In the genomic region with DNA sequence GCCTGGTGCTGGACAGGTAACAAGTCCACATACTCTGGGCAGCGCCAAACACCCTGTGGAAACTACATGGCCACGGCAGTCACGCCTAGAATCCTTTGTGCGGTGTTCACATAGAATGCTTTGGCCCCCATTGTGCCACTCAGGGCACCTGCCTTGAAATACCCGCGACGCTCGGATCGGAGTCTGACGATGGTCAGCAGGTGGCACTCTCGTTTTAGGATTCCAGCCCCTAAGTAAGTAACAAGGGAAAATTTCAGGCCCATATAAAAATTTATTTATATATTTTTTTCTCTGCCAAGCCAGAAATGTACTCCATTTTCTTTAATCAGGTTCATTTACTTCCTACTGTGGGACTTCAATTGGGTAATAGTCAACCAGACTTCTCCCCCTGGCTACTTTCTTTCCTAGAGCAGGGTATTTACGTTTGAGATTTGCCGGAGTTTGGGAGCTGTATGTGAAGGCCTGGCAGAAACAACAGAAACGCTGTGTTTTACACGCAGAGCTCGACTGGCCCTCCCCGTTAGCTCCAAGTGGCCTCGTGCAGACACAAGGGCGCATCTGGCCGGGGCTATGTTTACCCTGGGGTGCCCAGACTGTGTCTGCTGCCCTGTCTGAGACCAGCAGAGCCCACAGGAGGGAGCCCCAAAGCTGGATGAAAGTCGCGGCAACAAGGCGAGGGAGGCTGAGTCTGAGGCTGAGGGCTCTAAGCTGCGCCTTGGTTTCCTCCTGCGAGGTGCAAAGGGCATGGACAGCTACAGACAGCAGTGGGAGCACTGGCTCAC, we compare ENCODE assay signal across 8 cellular contexts. TPM values are rescaled to one million over a fixed set of nuclear protein-coding genes. Genes with fewer than 3 reads are reported as not detected.
DNase-seq lines count a peak whose midpoint lies in the region; ATAC-seq, FAIRE-seq and TF ChIP-seq lines count a peak whose summit lies in the region.

No MANE protein-coding gene starts in this region.

- H3K9me1 ChIP-seq in keratinocyte (ENCODE audit: control insufficient read depth, extremely low read depth, insufficient read depth, low read length) = no peaks in the 10 kb centered on the region

- 54 to 55% methylated on average over 25 of the region's 25 CpGs for WGBS in GM23248 (ENCODE audit: low coverage in 1 of 2, low lambda C conversion rate in 2 of 2, missing lambda C conversion rate in 2 of 2), 2 experiments

- H3K27ac ChIP-seq in GM23248 (no peak overlapping the region), keratinocyte (ENCODE audit: control insufficient read depth, insufficient read depth, low read length) (no peak overlapping the region)

- H3K27me3 ChIP-seq in GM23248 (replicated peaks; ENCODE audit: insufficient read depth) = no peaks in the 10 kb centered on the region
- no peaks in the 10 kb centered on the region for H3K27me3 ChIP-seq in keratinocyte (ENCODE audit: control insufficient read depth, extremely low read depth, insufficient read depth, low read length)

- no peak overlapping the region for H3K27ac Mint-ChIP-seq in stimulated activated naive B cell treated with anti-CD40 and anti-IgM and Interleukin-4, amounts not matched to agents 10 μg/mL and 1 μg/mL and 100 μg/mL, for 72 hours

- FAIRE-seq in keratinocyte (lab: Jason Lieb, UNC) = peak; percentile 36

- H4K20me1 ChIP-seq in GM23248 (ENCODE audit: insufficient read depth) (no peaks in the 10 kb centered on the region), keratinocyte (ENCODE audit: control insufficient read depth, extremely low read depth, insufficient read depth, low read length) (no peaks in the 10 kb centered on the region)

- H3K4me3 Mint-ChIP-seq in stimulated activated naive B cell treated with anti-CD40 and anti-IgM and Interleukin-4, amounts not matched to agents 10 μg/mL and 1 μg/mL and 100 μg/mL, for 72 hours = no peak overlapping the region

- dilution Hi-C loops in keratinocyte (cut with MboI; ENCODE audit: extremely low pct_ligation_motif_present, low sequenced_read_pairs) = no loop called here

- H3K36me3 Mint-ChIP-seq in stimulated activated naive B cell treated with anti-CD40 and anti-IgM and Interleukin-4, amounts not matched to agents 10 μg/mL and 1 μg/mL and 100 μg/mL, for 72 hours = no peaks in the 10 kb centered on the region

- H3K4me1 ChIP-seq in GM23248 (ENCODE audit: insufficient read depth) (peaks cover 17% of the 10 kb centered on the region), keratinocyte (ENCODE audit: control insufficient read depth, extremely low read depth, insufficient read depth, low read length) (peaks cover 8% of the 10 kb centered on the region)

- in situ Hi-C loops in GM23248 (cut with MboI) = no loop called here

- H2AFZ ChIP-seq in GM23248 (peak overlapping the region; percentile 79; the same call in 1 of the 2 replicates), keratinocyte (ENCODE audit: control insufficient read depth, low read length) (peak overlapping the region; percentile 43)

- H3K9ac ChIP-seq in GM23248 (no peak overlapping the region), keratinocyte (ENCODE audit: control insufficient read depth, extremely low read depth, insufficient read depth, low read length) (no peak overlapping the region)

- H3K36me3 ChIP-seq in GM23248 (ENCODE audit: low read depth) = no peaks in the 10 kb centered on the region
- no peaks in the 10 kb centered on the region for H3K36me3 ChIP-seq in keratinocyte (ENCODE audit: control insufficient read depth in 2 of 2, extremely low read depth in 1 of 2, insufficient read depth in 2 of 2, low read length in 2 of 2)

- DNase-seq in GM23248 (peak; percentile 86), NCI-H2196 treated with DMSO at 0.1 percent for 48 hours (lab: John Stamatoyannopoulos, UW; ENCODE audit: unreplicated experiment) (peak; percentile 33), choroid plexus epithelial cell (ENCODE audit: low read depth) (peak; percentile 93), keratinocyte (ENCODE audit: low read depth, low spot score) (no peak)
- DNase-seq in stimulated activated naive B cell treated with anti-CD40 and anti-IgM and Interleukin-4, amounts not matched to agents 10 μg/mL and 1 μg/mL and 100 μg/mL, for 72 hours = no peak
- no peak for DNase-seq in stimulated activated CD4-positive, alpha-beta T cell treated with anti-CD3 and anti-CD28 coated beads, Interleukin-12 subunit alpha, Interleukin-12 subunit beta, amount 100 ng/mL, for 4 hours

- H3K9me3 Mint-ChIP-seq in stimulated activated naive B cell treated with anti-CD40 and anti-IgM and Interleukin-4, amounts not matched to agents 10 μg/mL and 1 μg/mL and 100 μg/mL, for 72 hours = peaks cover 4 to 10% of the 10 kb centered on the region in 2 donors

- H3K27me3 Mint-ChIP-seq in stimulated activated naive B cell treated with anti-CD40 and anti-IgM and Interleukin-4, amounts not matched to agents 10 μg/mL and 1 μg/mL and 100 μg/mL, for 72 hours = peaks cover 5 to 29% of the 10 kb centered on the region in 2 donors

- H3F3A ChIP-seq in GM23248 (ENCODE audit: insufficient read depth) = 0 out of 2 replicates have a peak, but pooled peaks cover 4% of the 10 kb centered on the region

- H3K9me3 ChIP-seq in GM23248 (ENCODE audit: low read depth) (no peaks in the 10 kb centered on the region), keratinocyte (ENCODE audit: control insufficient read depth, low read depth, low read length) (no peaks in the 10 kb centered on the region)

- H3K79me2 ChIP-seq in GM23248 (ENCODE audit: insufficient read depth) (no peaks in the 10 kb centered on the region), keratinocyte (ENCODE audit: control insufficient read depth, insufficient read depth, low read length) (no peaks in the 10 kb centered on the region)

- H3K4me1 Mint-ChIP-seq in stimulated activated naive B cell treated with anti-CD40 and anti-IgM and Interleukin-4, amounts not matched to agents 10 μg/mL and 1 μg/mL and 100 μg/mL, for 72 hours = no peaks in the 10 kb centered on the region

- peak; percentile 42 to 44 for ATAC-seq in stimulated activated naive B cell treated with anti-CD40 and anti-IgM and Interleukin-4, amounts not matched to agents 10 μg/mL and 1 μg/mL and 100 μg/mL, for 72 hours (replicated peaks)
- no peak for ATAC-seq in HG02884 (IDR thresholded peaks at IDR 0.05; ENCODE audit: unreplicated experiment)
- no peak for ATAC-seq in GM18520 (IDR thresholded peaks at IDR 0.05; ENCODE audit: unreplicated experiment)

- TF ChIP-seq CTCF in choroid plexus epithelial cell (conservative IDR thresholded peaks at IDR 0.05; ENCODE audit: low read depth, low read length) (peak; percentile 79), keratinocyte (optimal IDR thresholded peaks at IDR 0.05 in 1 of 3, IDR thresholded peaks at IDR 0.05 in 1 of 3, conservative IDR thresholded peaks at IDR 0.05 in 1 of 3; ENCODE audit: extremely low read depth in 1 of 3, insufficient read depth in 2 of 3, low read length in 3 of 3) (peak; percentile 41 to 75 (median 57))

- H3K4me3 ChIP-seq in GM23248 (no peak overlapping the region), choroid plexus epithelial cell (ENCODE audit: low read depth, low read length) (peak overlapping the region; percentile 6), keratinocyte (ENCODE audit: control insufficient read depth in 2 of 3, extremely low read depth in 1 of 3, insufficient read depth in 2 of 3, low read depth in 1 of 3, low read length in 3 of 3) (peak overlapping the region in 1 of 3 experiments; percentile 19)

- H3K4me2 ChIP-seq in GM23248 (ENCODE audit: unreplicated experiment) (no peak overlapping the region), keratinocyte (ENCODE audit: control insufficient read depth, extremely low read depth, insufficient read depth, low read depth, low read length) (peak overlapping the region; percentile 52)

- no peaks in the 10 kb centered on the region for H3K9me2 ChIP-seq in GM23248 (ENCODE audit: insufficient read depth)

RNA-seq across cellular contexts. Expression of gene LRRC30, which starts 41.6 kb away (rescaled TPM):
- total RNA-seq in GM23248 (2014; rRNA removed; shearing (Covaris generic)) = not detected in 2 replicates
- polyA plus RNA-seq in GM23248 (2016; fragmentation: Nextera tagmentation; extraction: Ambion mirVana) (not detected in 2 replicates), keratinocyte (not detected in 3 replicates)
- not detected for polyA plus RNA-seq in keratinocyte (2011; ENCODE audit: low read depth)
- not detected in 2 replicates for polyA plus RNA-seq in keratinocyte (2011; cell fraction: cytosol; rRNA removed)
- not detected in 2 replicates for polyA plus RNA-seq in keratinocyte (2011; cell fraction: nucleus; rRNA removed)
- not detected in 2 replicates for polyA plus RNA-seq in keratinocyte (2012; ENCODE audit: low replicate concordance)
- not detected in 3 replicates for polyA minus RNA-seq in keratinocyte
- not detected for polyA minus RNA-seq in keratinocyte (2011; cell fraction: cytosol; rRNA and poly(A)+ RNA removed)
- polyA minus RNA-seq in keratinocyte (2011; cell fraction: nucleus; rRNA and poly(A)+ RNA removed) = not detected in 2 replicates

Comparison
In these comparisons a context has a peak if more than half of its experiments do, and no peak if none do; other contexts are left out.
1. DNase-seq: peak in GM23248 (single experiment), NCI-H2196 treated with DMSO at 0.1 percent for 48 hours (single experiment) and choroid plexus epithelial cell (single experiment); none in keratinocyte (single experiment), stimulated activated naive B cell treated with anti-CD40 and anti-IgM and Interleukin-4, amounts not matched to agents 10 μg/mL and 1 μg/mL and 100 μg/mL, for 72 hours (single experiment) and stimulated activated CD4-positive, alpha-beta T cell treated with anti-CD3 and anti-CD28 coated beads, Interleukin-12 subunit alpha, Interleukin-12 subunit beta, amount 100 ng/mL, for 4 hours (single experiment).
2. ATAC-seq: peak in stimulated activated naive B cell treated with anti-CD40 and anti-IgM and Interleukin-4, amounts not matched to agents 10 μg/mL and 1 μg/mL and 100 μg/mL, for 72 hours (2 of 2); none in HG02884 (single experiment) and GM18520 (single experiment).